Comparison of ENCODE assay signal across 8 cellular contexts in the genomic region with DNA sequence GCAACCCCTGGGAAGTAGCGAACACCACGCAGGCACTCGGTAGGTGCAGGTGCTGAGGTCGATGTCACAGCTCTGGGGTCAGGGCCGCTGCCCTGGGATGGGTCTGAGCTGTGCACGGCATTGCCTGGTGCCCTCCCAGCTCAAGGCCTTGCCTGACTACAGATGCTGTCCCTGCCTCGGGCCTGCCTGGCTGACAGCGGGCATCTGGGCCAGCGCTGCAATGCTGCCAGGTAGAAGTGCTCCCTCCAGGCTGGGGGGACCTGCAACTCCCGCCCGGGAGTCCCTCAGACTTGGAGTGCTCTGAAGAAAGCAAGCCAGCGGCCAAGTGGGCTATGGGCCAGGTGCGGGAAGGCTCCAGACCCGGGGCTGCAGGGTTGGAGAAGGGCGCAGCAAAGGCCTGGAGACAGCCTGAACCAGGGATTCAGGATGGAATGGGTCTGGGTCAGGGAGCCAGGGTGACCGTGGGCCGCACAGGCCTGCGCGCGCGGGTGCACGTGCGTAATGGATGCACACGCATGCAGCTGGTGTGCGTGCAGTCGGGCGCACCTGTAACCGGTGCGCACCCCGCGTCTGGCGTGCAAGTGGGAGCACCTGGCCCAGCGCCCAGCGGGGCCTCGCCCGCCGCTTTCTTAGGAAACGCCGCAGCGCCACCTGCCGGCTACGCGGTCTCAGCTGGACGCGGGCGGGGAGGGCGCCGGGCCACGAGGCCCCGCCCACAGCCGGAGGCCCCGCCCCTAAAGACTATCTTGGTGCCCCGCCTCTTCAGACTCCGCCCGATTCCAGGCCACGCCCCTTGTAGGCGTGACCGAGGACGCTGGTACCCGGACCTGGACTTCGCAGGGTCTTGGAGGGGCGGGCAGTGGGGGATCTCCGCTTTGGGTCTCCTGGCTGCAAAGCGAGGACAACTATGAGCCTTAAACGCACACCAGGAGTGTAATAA. TPM values are rescaled to one million over a fixed set of nuclear protein-coding genes. Genes with fewer than 3 reads are reported as not detected.
DNase-seq lines count a peak whose midpoint lies in the region; ATAC-seq, FAIRE-seq and TF ChIP-seq lines count a peak whose summit lies in the region.

No MANE protein-coding gene starts in this region.

- FAIRE-seq in urothelium cell line (lab: Jason Lieb, UNC): peak; percentile 99

- TF ChIP-seq POLR2A in prostate gland (IDR thresholded peaks at IDR 0.05): no peak

- no peak overlapping the region for H3K27ac Mint-ChIP-seq in GM23338
- H3K27ac Mint-ChIP-seq in activated naive CD8-positive, alpha-beta T cell treated with anti-CD3 and anti-CD28 coated beads, Interleukin-2, amount 10 ng/mL, durations not matched to agents 7 days and 5 days: no peak overlapping the region

- POLR2A ChIA-PET in activated naive CD8-positive, alpha-beta T cell treated with anti-CD3 and anti-CD28 coated beads, Interleukin-2, amount 10 ng/mL, durations not matched to agents 7 days and 5 days (lab: Charles Lee): no interaction called here

- H3K4me1 Mint-ChIP-seq in GM23338: peaks cover 4% of the 10 kb centered on the region
- H3K4me1 Mint-ChIP-seq in activated naive CD8-positive, alpha-beta T cell treated with anti-CD3 and anti-CD28 coated beads, Interleukin-2, amount 10 ng/mL, durations not matched to agents 7 days and 5 days: peaks cover 12% of the 10 kb centered on the region

- peak overlapping the region; percentile 76 for H2AFZ ChIP-seq in GM23338

- H3K9me3 Mint-ChIP-seq in GM23338: no peaks in the 10 kb centered on the region
- H3K9me3 Mint-ChIP-seq in activated naive CD8-positive, alpha-beta T cell treated with anti-CD3 and anti-CD28 coated beads, Interleukin-2, amount 10 ng/mL, durations not matched to agents 7 days and 5 days: no peaks in the 10 kb centered on the region

- H3K36me3 Mint-ChIP-seq in GM23338 (ENCODE audit: low read depth): no peaks in the 10 kb centered on the region
- H3K36me3 Mint-ChIP-seq in activated naive CD8-positive, alpha-beta T cell treated with anti-CD3 and anti-CD28 coated beads, Interleukin-2, amount 10 ng/mL, durations not matched to agents 7 days and 5 days: no peaks in the 10 kb centered on the region

- no peaks in the 10 kb centered on the region for H4K20me1 ChIP-seq in GM23338 (replicated peaks; ENCODE audit: insufficient read depth)

- 12% methylated on average over 59 of the region's 65 CpGs for WGBS in prostate gland

- H3K27ac ChIP-seq in GM23338 (ENCODE audit: low read depth) (no peak overlapping the region), cardiac muscle cell (no peak overlapping the region), prostate gland (no peak overlapping the region)

- H3K27me3 Mint-ChIP-seq in GM23338 (ENCODE audit: insufficient read depth, low read depth, poor library complexity): peaks cover 11% of the 10 kb centered on the region
- peaks cover 8% of the 10 kb centered on the region for H3K27me3 Mint-ChIP-seq in activated naive CD8-positive, alpha-beta T cell treated with anti-CD3 and anti-CD28 coated beads, Interleukin-2, amount 10 ng/mL, durations not matched to agents 7 days and 5 days

- intact Hi-C loops in prostate gland (cut with DNase I): loop anchor here (10.0 kb wide), 1 partner anchor 218 kb away; no protein-coding TSS in a partner anchor

- H3K4me3 ChIP-seq in GM23338: peak overlapping the region; percentile 46; the same call in 1 of the 2 replicates
- no peak overlapping the region for H3K4me3 ChIP-seq in cardiac muscle cell
- no peak overlapping the region for H3K4me3 ChIP-seq in prostate gland

- H3K4me3 Mint-ChIP-seq in GM23338: peak overlapping the region; percentile 60; the same call in 2 of the 3 replicates
- peak overlapping the region; percentile 61 for H3K4me3 Mint-ChIP-seq in activated naive CD8-positive, alpha-beta T cell treated with anti-CD3 and anti-CD28 coated beads, Interleukin-2, amount 10 ng/mL, durations not matched to agents 7 days and 5 days

- no peaks in the 10 kb centered on the region for H3K27me3 ChIP-seq in GM23338 (ENCODE audit: insufficient read depth)
- H3K27me3 ChIP-seq in cardiac muscle cell: peaks cover 32% of the 10 kb centered on the region
- H3K27me3 ChIP-seq in prostate gland (replicated peaks; ENCODE audit: insufficient read depth): peaks cover 9% of the 10 kb centered on the region

- H3K9me3 ChIP-seq in cardiac muscle cell (ENCODE audit: low read depth): no peaks in the 10 kb centered on the region
- no peaks in the 10 kb centered on the region for H3K9me3 ChIP-seq in prostate gland

- no peaks in the 10 kb centered on the region for H3F3A ChIP-seq in GM23338 (replicated peaks; ENCODE audit: low read depth)

- TF ChIP-seq CTCF in GM23338 (conservative IDR thresholded peaks at IDR 0.05; ENCODE audit: low read depth in 2 of 2) (peak; percentile 64 to 86), cardiac muscle cell (IDR thresholded peaks at IDR 0.05; ENCODE audit: low read depth, low read length) (peak; percentile 77), prostate gland (IDR thresholded peaks at IDR 0.05) (peak; percentile 69 to 84 (median 80))

- DNase-seq in CMK (ENCODE audit: low read depth) (peak; percentile 49), GM23338 (ENCODE audit: low spot score) (peak; percentile 93), NCI-H1436 treated with DMSO at 0.1 percent for 48 hours (lab: John Stamatoyannopoulos, UW) (peak; percentile 23), T follicular helper cell (ENCODE audit: low read depth) (peak; percentile 84), cardiac muscle cell (ENCODE audit: low read depth in 1 of 2, low spot score in 1 of 2) (peak; percentile 87 to 96), prostate gland (ENCODE audit: low spot score) (peak; percentile 71), urothelium cell line (ENCODE audit: low spot score) (peak; percentile 100)
- DNase-seq in activated naive CD8-positive, alpha-beta T cell treated with anti-CD3 and anti-CD28 coated beads, Interleukin-2, amount 10 ng/mL, durations not matched to agents 7 days and 5 days: peak; percentile 97

- H3K4me1 ChIP-seq in GM23338 (ENCODE audit: insufficient read depth) (no peaks in the 10 kb centered on the region), cardiac muscle cell (ENCODE audit: low read depth) (no peaks in the 10 kb centered on the region), prostate gland (replicated peaks) (no peaks in the 10 kb centered on the region)

- no peaks in the 10 kb centered on the region for H3K79me2 ChIP-seq in GM23338 (replicated peaks; ENCODE audit: insufficient read depth)

- no peaks in the 10 kb centered on the region for H3K36me3 ChIP-seq in GM23338 (ENCODE audit: insufficient read depth)
- H3K36me3 ChIP-seq in cardiac muscle cell: no peaks in the 10 kb centered on the region
- no peaks in the 10 kb centered on the region for H3K36me3 ChIP-seq in prostate gland

- ATAC-seq in GM23338: peak; percentile 86
- ATAC-seq in activated naive CD8-positive, alpha-beta T cell treated with anti-CD3 and anti-CD28 coated beads, Interleukin-2, amount 10 ng/mL, durations not matched to agents 7 days and 5 days (ENCODE audit: low read depth): peak; percentile 76

- peak overlapping the region; percentile 78 for H3K4me2 ChIP-seq in GM23338

- no peaks in the 10 kb centered on the region for H3K9me2 ChIP-seq in GM23338 (ENCODE audit: insufficient read depth)

TF ChIP-seq in GM23338, 12 proteins besides CTCF, POLR2A, EP300 and RAD21:
- TF ChIP-seq, protein P1, sequence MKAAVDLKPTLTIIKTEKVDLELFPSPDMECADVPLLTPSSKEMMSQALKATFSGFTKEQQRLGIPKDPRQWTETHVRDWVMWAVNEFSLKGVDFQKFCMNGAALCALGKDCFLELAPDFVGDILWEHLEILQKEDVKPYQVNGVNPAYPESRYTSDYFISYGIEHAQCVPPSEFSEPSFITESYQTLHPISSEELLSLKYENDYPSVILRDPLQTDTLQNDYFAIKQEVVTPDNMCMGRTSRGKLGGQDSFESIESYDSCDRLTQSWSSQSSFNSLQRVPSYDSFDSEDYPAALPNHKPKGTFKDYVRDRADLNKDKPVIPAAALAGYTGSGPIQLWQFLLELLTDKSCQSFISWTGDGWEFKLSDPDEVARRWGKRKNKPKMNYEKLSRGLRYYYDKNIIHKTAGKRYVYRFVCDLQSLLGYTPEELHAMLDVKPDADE (IDR thresholded peaks at IDR 0.05): no peak
- TF ChIP-seq POLR2AphosphoS5 (IDR thresholded peaks at IDR 0.05; ENCODE audit: low read depth): 0 out of 2 replicates have a peak, but pooled peaks have one; percentile 7
- peak; percentile 61; the same call in 1 of the 2 replicates for TF ChIP-seq CREB1 (CRISPR knock-in tag; IDR thresholded peaks at IDR 0.05; ENCODE audit: low read depth)

RNA-seq across cellular contexts. Expression of a gene that starts 46.7 kb away (rescaled TPM):
- 11.8 and 13.0 TPM in 2 replicates for total RNA-seq in GM23338 (2014; rRNA removed; shearing (Covaris generic))
- polyA plus RNA-seq in GM23338 (2016; fragmentation: Nextera tagmentation; extraction: Ambion mirVana): 6.3 and 7.0 TPM in 2 replicates
- 1 to 10 TPM; 2.8 to 3.9 TPM for total RNA-seq in activated naive CD8-positive, alpha-beta T cell treated with anti-CD3 and anti-CD28 coated beads, Interleukin-2, amount 10 ng/mL, durations not matched to agents 7 days and 5 days
- 13.1 and 19.5 TPM in 2 replicates for total RNA-seq in cardiac muscle cell
- 17.5 and 22.0 TPM in 2 replicates for polyA plus RNA-seq in cardiac muscle cell
- total RNA-seq in prostate gland: 10 to 100 TPM; 31.1 to 42.0 TPM

Comparison
In these comparisons a context has a peak if more than half of its experiments do, and no peak if none do; other contexts are left out.
1. DNase-seq: peak in every context shown above with its lines; median percentile 100 in urothelium cell line; 97 in activated naive CD8-positive, alpha-beta T cell treated with anti-CD3 and anti-CD28 coated beads, Interleukin-2, amount 10 ng/mL, durations not matched to agents 7 days and 5 days; 93 in GM23338; 92 in cardiac muscle cell; 84 in T follicular helper cell; 71 in prostate gland; 49 in CMK; 23 in NCI-H1436 treated with DMSO at 0.1 percent for 48 hours.